ENCODE assay signal across 10 cellular contexts in genomic region chr16:48596326-48596725, GRCh38. TPM values are rescaled to one million over a fixed set of nuclear protein-coding genes. Genes with fewer than 3 reads are reported as not detected.
DNase-seq lines count a peak whose midpoint lies in the region; ATAC-seq, FAIRE-seq and TF ChIP-seq lines count a peak whose summit lies in the region.
"Had no signal": no experiment of that assay in that cellular context is flagged by ENCODE, and none has a peak within 500 bp of the region (broad histone marks: within the 10 kb centered on the region; RNA-seq: fewer than 3 reads in every experiment).

No MANE protein-coding gene starts in this region.

- no TSS peak for BruUV-seq in A673 (replicated peaks; lab: Mats Ljungman, UMichigan)

- peaks cover 17% of the 10 kb centered on the region for H3K36me3 Mint-ChIP-seq in CD4-positive, CD25-positive, alpha-beta regulatory T cell
- H3K36me3 Mint-ChIP-seq in activated naive CD8-positive, alpha-beta T cell treated with anti-CD3 and anti-CD28 coated beads for 36 hours, result peaks cover 50% of the 10 kb centered on the region
- H3K36me3 Mint-ChIP-seq in CD14-positive monocyte, result peaks cover 11 to 16% of the 10 kb centered on the region in 2 donors

- H3K4me1 ChIP-seq in CD4-positive, CD25-positive, alpha-beta regulatory T cell (ENCODE audit: control insufficient read depth, insufficient read depth, low read length, poor library complexity, severe bottlenecking), result peaks cover 33% of the 10 kb centered on the region
- H3K4me1 ChIP-seq in A673 (ENCODE audit: insufficient read depth, low read length, poor library complexity, severe bottlenecking), result no peaks in the 10 kb centered on the region

- peak; percentile 96 for FAIRE-seq in GM19239 (lab: Jason Lieb, UNC)

- H3K27ac Mint-ChIP-seq in CD4-positive, CD25-positive, alpha-beta regulatory T cell, result peak overlapping the region; percentile 53 to 74 (median 58)
- peak overlapping the region; percentile 89 for H3K27ac Mint-ChIP-seq in activated naive CD8-positive, alpha-beta T cell treated with anti-CD3 and anti-CD28 coated beads for 36 hours
- no peak overlapping the region for H3K27ac Mint-ChIP-seq in CD14-positive monocyte

- CTCF ChIA-PET in A673 (lab: Charles Lee), result no interaction called here

- no peak for ATAC-seq in CD4-positive, CD25-positive, alpha-beta regulatory T cell (ENCODE audit: low read depth in 2 of 2)
- ATAC-seq in HG03196 (IDR thresholded peaks at IDR 0.05; ENCODE audit: unreplicated experiment) (peak; percentile 89), HG03520 (IDR thresholded peaks at IDR 0.05; ENCODE audit: unreplicated experiment) (no peak)

- peaks cover 50 to 69% (median 60%) of the 10 kb centered on the region in 4 donors for H3K4me1 Mint-ChIP-seq in CD4-positive, CD25-positive, alpha-beta regulatory T cell
- peaks cover 51% of the 10 kb centered on the region for H3K4me1 Mint-ChIP-seq in activated naive CD8-positive, alpha-beta T cell treated with anti-CD3 and anti-CD28 coated beads for 36 hours
- H3K4me1 Mint-ChIP-seq in CD14-positive monocyte, result peaks cover 44% of the 10 kb centered on the region

- DNase-seq in CD4-positive, CD25-positive, alpha-beta regulatory T cell, result peak in 1 of 3 donors; percentile 12
- DNase-seq in GM19239 (ENCODE audit: insufficient read length, low spot score), result no peak
- DNase-seq in activated naive CD8-positive, alpha-beta T cell treated with anti-CD3 and anti-CD28 coated beads for 36 hours, result peak; percentile 76
- no peak for DNase-seq in CD14-positive monocyte (ENCODE audit: low spot score)
- DNase-seq in dorsolateral prefrontal cortex, result no peak
- DNase-seq in A673 (ENCODE audit: low spot score), result no peak
- DNase-seq: NCI-H1694 had no signal

- no peaks in the 10 kb centered on the region for H3K27me3 Mint-ChIP-seq in CD4-positive, CD25-positive, alpha-beta regulatory T cell
- no peaks in the 10 kb centered on the region for H3K27me3 Mint-ChIP-seq in activated naive CD8-positive, alpha-beta T cell treated with anti-CD3 and anti-CD28 coated beads for 36 hours
- H3K27me3 Mint-ChIP-seq in CD14-positive monocyte (ENCODE audit: low read depth in 3 of 3), result peaks cover 0 to 3% (median 0%) of the 10 kb centered on the region in 3 donors

- intact Hi-C loops in CD14-positive monocyte (cut with micrococcal nuclease) (no loop called here), dorsolateral prefrontal cortex (cut with DNase I) (no loop called here), A673 (cut with micrococcal nuclease; ENCODE audit: unreplicated experiment) (no loop called here)

- peaks cover 0 to 11% (median 6%) of the 10 kb centered on the region in 7 donors for H3K9me3 Mint-ChIP-seq in CD4-positive, CD25-positive, alpha-beta regulatory T cell
- peaks cover 21% of the 10 kb centered on the region for H3K9me3 Mint-ChIP-seq in activated naive CD8-positive, alpha-beta T cell treated with anti-CD3 and anti-CD28 coated beads for 36 hours
- peaks cover 6 to 22% (median 9%) of the 10 kb centered on the region in 7 donors for H3K9me3 Mint-ChIP-seq in CD14-positive monocyte

- H3K4me3 ChIP-seq in CD4-positive, CD25-positive, alpha-beta regulatory T cell (ENCODE audit: low read depth, low read length), result no peak overlapping the region
- H3K4me3 ChIP-seq in dorsolateral prefrontal cortex (no peak overlapping the region), A673 (ENCODE audit: low read depth, low read length, poor library complexity, severe bottlenecking) (no peak overlapping the region)
- H3K4me3 ChIP-seq: BLaER1 treated with 17β-estradiol and CSF1 and Interleukin-3, amounts not matched to agents 10 nM and 100 nM had no signal

- peaks cover 2% of the 10 kb centered on the region for H3K36me3 ChIP-seq in CD4-positive, CD25-positive, alpha-beta regulatory T cell (ENCODE audit: control insufficient read depth, insufficient read depth, low read length)
- peaks cover 3% of the 10 kb centered on the region for H3K36me3 ChIP-seq in A673 (ENCODE audit: insufficient read depth, low read length, poor library complexity, severe bottlenecking)

- POLR2A ChIA-PET in A673 (lab: Charles Lee; ENCODE audit: low non-redundant PET), result no interaction called here

- TF ChIP-seq CTCF in CD14-positive monocyte (IDR thresholded peaks at IDR 0.05) (no peak), dorsolateral prefrontal cortex (IDR thresholded peaks at IDR 0.05 in 54 of 56, conservative IDR thresholded peaks at IDR 0.05 in 2 of 56; ENCODE audit: low read depth in 1 of 56, partially characterized antibody in 56 of 56) (no peak), A673 (conservative IDR thresholded peaks at IDR 0.05; ENCODE audit: low read depth, low read length) (no peak)

- peak overlapping the region in 1 of 4 donors; percentile 70 for H3K4me3 Mint-ChIP-seq in CD4-positive, CD25-positive, alpha-beta regulatory T cell
- no peak overlapping the region for H3K4me3 Mint-ChIP-seq in activated naive CD8-positive, alpha-beta T cell treated with anti-CD3 and anti-CD28 coated beads for 36 hours
- no peak overlapping the region for H3K4me3 Mint-ChIP-seq in CD14-positive monocyte

- no peaks in the 10 kb centered on the region for H3K27me3 ChIP-seq in CD4-positive, CD25-positive, alpha-beta regulatory T cell (ENCODE audit: control insufficient read depth, insufficient read depth, low read length)
- no peaks in the 10 kb centered on the region for H3K27me3 ChIP-seq in dorsolateral prefrontal cortex
- no peaks in the 10 kb centered on the region for H3K27me3 ChIP-seq in A673 (replicated peaks; ENCODE audit: insufficient read depth, low read depth, low read length, poor library complexity)
- H3K27me3 ChIP-seq: BLaER1 treated with 17β-estradiol and CSF1 and Interleukin-3, amounts not matched to agents 10 nM and 100 nM had no signal

- peaks cover 14 to 22% of the 10 kb centered on the region in 2 experiments for H3K9me3 ChIP-seq in CD4-positive, CD25-positive, alpha-beta regulatory T cell (ENCODE audit: control insufficient read depth in 2 of 2, low read length in 2 of 2)
- peaks cover 37% of the 10 kb centered on the region for H3K9me3 ChIP-seq in A673 (ENCODE audit: low read depth, low read length, poor library complexity, severe bottlenecking)

- no peak overlapping the region for H3K27ac ChIP-seq in CD4-positive, CD25-positive, alpha-beta regulatory T cell (ENCODE audit: insufficient read depth, low read length, poor library complexity, severe bottlenecking)
- H3K27ac ChIP-seq in dorsolateral prefrontal cortex (no peak overlapping the region), A673 (ENCODE audit: low read depth, low read length, poor library complexity, severe bottlenecking) (no peak overlapping the region)
- H3K27ac ChIP-seq: BLaER1 treated with 17β-estradiol and CSF1 and Interleukin-3, amounts not matched to agents 10 nM and 100 nM had no signal

RNA-seq across cellular contexts. Expression of gene N4BP1, which starts 13.7 kb away (rescaled TPM):
- total RNA-seq in CD4-positive, CD25-positive, alpha-beta regulatory T cell, result 125 TPM
- 10 to 100 TPM; 28.8 to 44.8 (median 38.9) TPM for polyA plus RNA-seq in CD4-positive, CD25-positive, alpha-beta regulatory T cell
- total RNA-seq in activated naive CD8-positive, alpha-beta T cell treated with anti-CD3 and anti-CD28 coated beads for 36 hours, result 10 to 100 TPM; 39.0 to 40.4 TPM
- 10 to 100 TPM; 21.4 to 22.7 TPM for polyA plus RNA-seq in CD14-positive monocyte
- total RNA-seq in dorsolateral prefrontal cortex (10 to 100 TPM; 25.7 to 47.9 (median 34.4) TPM), A673 (2021) (26.5 and 27.2 TPM in 2 replicates)

Comparison
In these comparisons a context has a peak if more than half of its experiments do, and no peak if none do; other contexts are left out.
1. H3K27ac Mint-ChIP-seq: peak in CD4-positive, CD25-positive, alpha-beta regulatory T cell (3 of 3) and activated naive CD8-positive, alpha-beta T cell treated with anti-CD3 and anti-CD28 coated beads for 36 hours (single experiment); none in CD14-positive monocyte (0 of 7).